17 cellular contexts compared by ENCODE assay signal in the genomic region with DNA sequence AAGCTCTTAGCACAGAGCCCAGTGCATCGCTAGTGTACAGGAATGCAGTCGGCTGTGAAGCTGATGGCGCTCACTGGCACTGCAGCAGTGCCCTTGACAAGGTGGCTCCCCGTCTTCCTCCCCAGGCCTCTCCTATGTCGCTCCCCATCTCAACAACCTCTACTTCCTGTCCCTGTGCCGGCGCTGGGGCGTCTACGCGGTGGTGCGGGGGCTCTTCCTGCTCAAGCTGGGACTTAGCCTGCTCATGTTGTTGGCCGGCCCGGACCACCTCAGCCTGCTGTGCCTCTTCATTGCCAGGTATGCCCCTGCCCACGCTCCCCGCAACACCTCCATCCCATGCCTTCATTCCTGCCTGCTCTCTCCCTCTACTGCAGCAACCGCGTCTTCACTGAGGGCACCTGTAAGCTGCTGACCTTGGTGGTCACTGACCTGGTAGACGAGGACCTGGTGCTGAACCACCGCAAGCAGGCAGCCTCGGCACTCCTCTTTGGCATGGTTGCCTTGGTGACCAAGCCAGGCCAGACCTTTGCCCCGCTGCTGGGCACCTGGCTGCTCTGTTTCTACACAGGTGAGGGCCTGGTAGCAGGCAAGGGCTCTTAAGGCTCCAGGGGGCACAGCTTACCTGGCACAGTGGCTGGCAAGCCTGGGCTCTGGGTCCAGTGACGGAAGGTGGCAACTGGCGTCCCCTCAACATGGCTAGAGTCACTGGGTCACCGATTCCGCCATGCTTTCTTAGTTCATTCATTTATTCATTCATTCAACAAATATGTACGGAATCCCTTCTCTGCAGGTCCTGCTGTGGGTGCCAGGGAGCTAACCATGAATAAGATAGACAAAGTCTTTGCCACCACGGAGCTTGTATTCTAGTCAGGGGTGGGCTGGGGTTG. TPM values are rescaled to one million over a fixed set of nuclear protein-coding genes. Genes with fewer than 3 reads are reported as not detected.
DNase-seq lines count a peak whose midpoint lies in the region; ATAC-seq and TF ChIP-seq lines count a peak whose summit lies in the region.
"Had no signal": no experiment of that assay in that cellular context is flagged by ENCODE, and none has a peak within 500 bp of the region (broad histone marks: within the 10 kb centered on the region; RNA-seq: fewer than 3 reads in every experiment).

No MANE protein-coding gene starts in this region.

- peak; percentile 27 for DNase-seq in activated gamma-delta T cell treated with Interleukin-2 at 50 U/mL for 16 hours
- no peak for DNase-seq in activated gamma-delta T cell (lab: John Stamatoyannopoulos, UW)
- DNase-seq in activated CD8-positive, alpha-beta T cell treated with anti-CD3 and anti-CD28 coated beads for 36 hours, result peak; percentile 41
- peak; percentile 56 for DNase-seq in activated naive CD8-positive, alpha-beta T cell treated with anti-CD3 and anti-CD28 coated beads, Interleukin-2, amount 10 ng/mL, durations not matched to agents 7 days and 5 days
- no peak for DNase-seq in stimulated activated effector memory CD8-positive, alpha-beta T cell treated with anti-CD3 and anti-CD28 coated beads, Interleukin-12 subunit alpha, Interleukin-12 subunit beta, amount 100 ng/mL, for 72 hours (ENCODE audit: low spot score in 2 of 2)
- DNase-seq in Ammon's horn (ENCODE audit: low spot score), result no peak
- no peak for DNase-seq in stomach
- no peak for DNase-seq in NCI-H345 treated with DMSO at 0.1 percent for 48 hours (lab: John Stamatoyannopoulos, UW; ENCODE audit: unreplicated experiment)
- DNase-seq: aorta, NCI-H187, NCI-H446 treated with DMSO at 0.1 percent for 48 hours had no signal

- peaks cover 0 to 9% (median 4%) of the 10 kb centered on the region in 4 donors for H3K4me1 ChIP-seq in stomach
- H3K4me1 ChIP-seq: neural progenitor cell had no signal

- no peaks in the 10 kb centered on the region for H3K27me3 Mint-ChIP-seq in activated CD8-positive, alpha-beta T cell treated with anti-CD3 and anti-CD28 coated beads for 36 hours
- no peaks in the 10 kb centered on the region for H3K27me3 Mint-ChIP-seq in activated naive CD8-positive, alpha-beta T cell treated with anti-CD3 and anti-CD28 coated beads, Interleukin-2, amount 10 ng/mL, durations not matched to agents 7 days and 5 days
- H3K27me3 Mint-ChIP-seq: memory B cell had no signal

- peak overlapping the region; percentile 72 for H3K27ac Mint-ChIP-seq in activated CD8-positive, alpha-beta T cell treated with anti-CD3 and anti-CD28 coated beads for 36 hours
- peak overlapping the region; percentile 88 for H3K27ac Mint-ChIP-seq in activated naive CD8-positive, alpha-beta T cell treated with anti-CD3 and anti-CD28 coated beads, Interleukin-2, amount 10 ng/mL, durations not matched to agents 7 days and 5 days
- peak overlapping the region; percentile 79 for H3K27ac Mint-ChIP-seq in stimulated activated effector memory CD8-positive, alpha-beta T cell treated with anti-CD3 and anti-CD28 coated beads, Interleukin-12 subunit alpha, Interleukin-12 subunit beta, amount 100 ng/mL, for 72 hours
- H3K27ac Mint-ChIP-seq: memory B cell had no signal

- no peaks in the 10 kb centered on the region for H3K9me3 ChIP-seq in stomach

- H3K36me3 Mint-ChIP-seq in activated CD8-positive, alpha-beta T cell treated with anti-CD3 and anti-CD28 coated beads for 36 hours (ENCODE audit: low read depth), result peaks cover 10% of the 10 kb centered on the region
- peaks cover 8% of the 10 kb centered on the region for H3K36me3 Mint-ChIP-seq in activated naive CD8-positive, alpha-beta T cell treated with anti-CD3 and anti-CD28 coated beads, Interleukin-2, amount 10 ng/mL, durations not matched to agents 7 days and 5 days
- peaks cover 10% of the 10 kb centered on the region for H3K36me3 Mint-ChIP-seq in stimulated activated effector memory CD8-positive, alpha-beta T cell treated with anti-CD3 and anti-CD28 coated beads, Interleukin-12 subunit alpha, Interleukin-12 subunit beta, amount 100 ng/mL, for 72 hours

- H3K4me3 Mint-ChIP-seq in activated CD8-positive, alpha-beta T cell treated with anti-CD3 and anti-CD28 coated beads for 36 hours, result no peak overlapping the region
- peak overlapping the region; percentile 54 for H3K4me3 Mint-ChIP-seq in activated naive CD8-positive, alpha-beta T cell treated with anti-CD3 and anti-CD28 coated beads, Interleukin-2, amount 10 ng/mL, durations not matched to agents 7 days and 5 days
- H3K4me3 Mint-ChIP-seq in stimulated activated effector memory CD8-positive, alpha-beta T cell treated with anti-CD3 and anti-CD28 coated beads, Interleukin-12 subunit alpha, Interleukin-12 subunit beta, amount 100 ng/mL, for 72 hours, result no peak overlapping the region
- H3K4me3 Mint-ChIP-seq: memory B cell, neural progenitor cell had no signal

- no peak for TF ChIP-seq EP300 in stomach (IDR thresholded peaks at IDR 0.05)

- intact Hi-C loops in activated CD8-positive, alpha-beta T cell treated with anti-CD3 and anti-CD28 coated beads for 36 hours (cut with micrococcal nuclease), result loop anchor here (10.0 kb wide), 1 partner anchor 239 kb away; no protein-coding TSS in a partner anchor
- intact Hi-C loops in stomach (cut with DNase I; ENCODE audit: low total_unique reads), result no loop called here

- 86 to 91% (median 88%) methylated on average over 24 to 27 of the region's 27 CpGs for WGBS in stomach, 5 donors

- TF ChIP-seq CTCF in activated CD8-positive, alpha-beta T cell treated with anti-CD3 and anti-CD28 coated beads for 36 hours (IDR thresholded peaks at IDR 0.05), result no peak
- no peak for TF ChIP-seq CTCF in stomach (IDR thresholded peaks at IDR 0.05)

- no peaks in the 10 kb centered on the region for H3K9me3 Mint-ChIP-seq in activated CD8-positive, alpha-beta T cell treated with anti-CD3 and anti-CD28 coated beads for 36 hours
- H3K9me3 Mint-ChIP-seq in activated naive CD8-positive, alpha-beta T cell treated with anti-CD3 and anti-CD28 coated beads, Interleukin-2, amount 10 ng/mL, durations not matched to agents 7 days and 5 days, result no peaks in the 10 kb centered on the region
- H3K9me3 Mint-ChIP-seq in stimulated activated effector memory CD8-positive, alpha-beta T cell treated with anti-CD3 and anti-CD28 coated beads, Interleukin-12 subunit alpha, Interleukin-12 subunit beta, amount 100 ng/mL, for 72 hours, result no peaks in the 10 kb centered on the region
- H3K9me3 Mint-ChIP-seq: memory B cell, neural progenitor cell had no signal

- H3K36me3 ChIP-seq in stomach, result peaks cover 0 to 19% (median 7%) of the 10 kb centered on the region in 4 donors
- H3K36me3 ChIP-seq: neural progenitor cell had no signal

- peak; percentile 84 for ATAC-seq in activated CD8-positive, alpha-beta T cell treated with anti-CD3 and anti-CD28 coated beads for 36 hours
- ATAC-seq in activated naive CD8-positive, alpha-beta T cell treated with anti-CD3 and anti-CD28 coated beads, Interleukin-2, amount 10 ng/mL, durations not matched to agents 7 days and 5 days (ENCODE audit: low read depth), result peak; percentile 87
- peak; percentile 60 for ATAC-seq in stimulated activated effector memory CD8-positive, alpha-beta T cell treated with anti-CD3 and anti-CD28 coated beads, Interleukin-12 subunit alpha, Interleukin-12 subunit beta, amount 100 ng/mL, for 72 hours

- no peaks in the 10 kb centered on the region for H3K27me3 ChIP-seq in stomach
- H3K27me3 ChIP-seq: hepatocyte, neural progenitor cell had no signal

- H3K4me1 Mint-ChIP-seq in activated CD8-positive, alpha-beta T cell treated with anti-CD3 and anti-CD28 coated beads for 36 hours (ENCODE audit: low read depth), result peaks cover 23% of the 10 kb centered on the region
- H3K4me1 Mint-ChIP-seq in activated naive CD8-positive, alpha-beta T cell treated with anti-CD3 and anti-CD28 coated beads, Interleukin-2, amount 10 ng/mL, durations not matched to agents 7 days and 5 days, result peaks cover 23% of the 10 kb centered on the region
- peaks cover 23% of the 10 kb centered on the region for H3K4me1 Mint-ChIP-seq in stimulated activated effector memory CD8-positive, alpha-beta T cell treated with anti-CD3 and anti-CD28 coated beads, Interleukin-12 subunit alpha, Interleukin-12 subunit beta, amount 100 ng/mL, for 72 hours
- H3K4me1 Mint-ChIP-seq: memory B cell, neural progenitor cell had no signal

- no peak overlapping the region for H3K27ac ChIP-seq in stomach
- H3K27ac ChIP-seq: hepatocyte, neural progenitor cell had no signal

- no peak overlapping the region for H3K4me3 ChIP-seq in stomach
- H3K4me3 ChIP-seq: hepatocyte, neural progenitor cell had no signal

- no peak for TF ChIP-seq POLR2A in stomach (IDR thresholded peaks at IDR 0.05)

- POLR2A ChIA-PET in activated CD8-positive, alpha-beta T cell treated with anti-CD3 and anti-CD28 coated beads for 36 hours (lab: Charles Lee), result interaction anchor here (1.4 to 1.5 kb wide), 3 partner anchors 12 to 38 kb away, joined by 4 to 7 read pairs (median 5); a partner anchor contains a TSS
- POLR2A ChIA-PET in activated naive CD8-positive, alpha-beta T cell treated with anti-CD3 and anti-CD28 coated beads, Interleukin-2, amount 10 ng/mL, durations not matched to agents 7 days and 5 days (lab: Charles Lee), result interaction anchor here (0.6 to 2.6 kb wide), 4 partner anchors 23 to 93 kb away, joined by 5 to 14 read pairs (median 8); a partner anchor contains a TSS

- CTCF ChIA-PET in activated CD8-positive, alpha-beta T cell treated with anti-CD3 and anti-CD28 coated beads for 36 hours (lab: Charles Lee), result interaction anchor here (0.8 to 1.7 kb wide), 6 partner anchors 12 to 244 kb away, joined by 3 to 10 read pairs (median 4); no protein-coding TSS in a partner anchor

RNA-seq across cellular contexts. Expression of a gene that starts 22.3 kb away (rescaled TPM):
- under 1 TPM; 0.20 to 0.36 TPM for total RNA-seq in activated CD8-positive, alpha-beta T cell treated with anti-CD3 and anti-CD28 coated beads for 36 hours
- total RNA-seq in activated naive CD8-positive, alpha-beta T cell treated with anti-CD3 and anti-CD28 coated beads, Interleukin-2, amount 10 ng/mL, durations not matched to agents 7 days and 5 days, result under 1 TPM; 0.28 to 0.54 TPM
- 1 to 10 TPM in 1 of 5 donors, not detected in 4; 8.0 TPM for total RNA-seq in stomach
- polyA plus RNA-seq in stomach, result under 1 TPM; 0.46 to 0.62 (median 0.53) TPM
- total RNA-seq: aorta, cerebellum, M059J, RPMI7951 had no signal

RNA-seq across cellular contexts. Expression of a gene that starts 28.8 kb away (rescaled TPM):
- total RNA-seq in activated CD8-positive, alpha-beta T cell treated with anti-CD3 and anti-CD28 coated beads for 36 hours, result 10 to 100 TPM; 47.1 to 51.3 TPM
- 10 to 100 TPM; 64.8 to 67.6 TPM for total RNA-seq in activated naive CD8-positive, alpha-beta T cell treated with anti-CD3 and anti-CD28 coated beads, Interleukin-2, amount 10 ng/mL, durations not matched to agents 7 days and 5 days
- 100 to 1,000 TPM in 1 of 5 donors, 10 to 100 TPM in 4; 46.9 to 277 (median 64.3) TPM for total RNA-seq in stomach
- 10 to 100 TPM; 41.5 to 60.7 (median 43.9) TPM for polyA plus RNA-seq in stomach

RNA-seq across cellular contexts. Expression of a gene that starts 30.1 kb away (rescaled TPM):
- total RNA-seq in activated CD8-positive, alpha-beta T cell treated with anti-CD3 and anti-CD28 coated beads for 36 hours, result 1 to 10 TPM; 8.5 to 8.8 TPM
- total RNA-seq in activated naive CD8-positive, alpha-beta T cell treated with anti-CD3 and anti-CD28 coated beads, Interleukin-2, amount 10 ng/mL, durations not matched to agents 7 days and 5 days, result 10 to 100 TPM; 13.1 to 13.4 TPM
- total RNA-seq in stomach, result 10 to 100 TPM in 2 of 5 donors, 1 to 10 TPM in 2, under 1 TPM in 1; 0.29 to 26.3 (median 5.4) TPM
- polyA plus RNA-seq in stomach, result 1 to 10 TPM; 2.9 to 4.1 (median 3.2) TPM

RNA-seq across cellular contexts. Expression of a gene that starts 41.3 kb away (rescaled TPM):
- 10 to 100 TPM; 71.8 to 76.4 TPM for total RNA-seq in activated CD8-positive, alpha-beta T cell treated with anti-CD3 and anti-CD28 coated beads for 36 hours
- total RNA-seq in activated naive CD8-positive, alpha-beta T cell treated with anti-CD3 and anti-CD28 coated beads, Interleukin-2, amount 10 ng/mL, durations not matched to agents 7 days and 5 days, result 10 to 100 TPM; 68.6 to 70.3 TPM
- total RNA-seq in stomach, result 100 to 1,000 TPM in 1 of 5 donors, 10 to 100 TPM in 4; 15.9 to 145 (median 31.8) TPM
- polyA plus RNA-seq in stomach, result 10 to 100 TPM; 48.6 to 59.2 (median 49.2) TPM

RNA-seq across cellular contexts. Expression of a gene that starts 53.1 kb away (rescaled TPM):
- 10 to 100 TPM; 14.1 to 15.7 TPM for total RNA-seq in activated CD8-positive, alpha-beta T cell treated with anti-CD3 and anti-CD28 coated beads for 36 hours
- 10 to 100 TPM; 11.7 to 16.3 TPM for total RNA-seq in activated naive CD8-positive, alpha-beta T cell treated with anti-CD3 and anti-CD28 coated beads, Interleukin-2, amount 10 ng/mL, durations not matched to agents 7 days and 5 days
- 100 to 1,000 TPM in 1 of 5 donors, 10 to 100 TPM in 2, 1 to 10 TPM in 2; 3.5 to 315 (median 15.6) TPM for total RNA-seq in stomach
- polyA plus RNA-seq in stomach, result 10 to 100 TPM; 19.2 to 21.4 (median 20.4) TPM

Comparison
In these comparisons a context has a peak if more than half of its experiments do, and no peak if none do; other contexts are left out.
1. DNase-seq: peak in activated gamma-delta T cell treated with Interleukin-2 at 50 U/mL for 16 hours (single experiment), activated CD8-positive, alpha-beta T cell treated with anti-CD3 and anti-CD28 coated beads for 36 hours (single experiment) and activated naive CD8-positive, alpha-beta T cell treated with anti-CD3 and anti-CD28 coated beads, Interleukin-2, amount 10 ng/mL, durations not matched to agents 7 days and 5 days (single experiment); none in activated gamma-delta T cell (single experiment), stimulated activated effector memory CD8-positive, alpha-beta T cell treated with anti-CD3 and anti-CD28 coated beads, Interleukin-12 subunit alpha, Interleukin-12 subunit beta, amount 100 ng/mL, for 72 hours (0 of 2), Ammon's horn (single experiment), stomach (single experiment) and NCI-H345 treated with DMSO at 0.1 percent for 48 hours (single experiment).
2. Peak in every context shown above with its lines, with median percentiles within 50 percentile points of each other: ATAC-seq and H3K27ac Mint-ChIP-seq.